In the genomic region with DNA sequence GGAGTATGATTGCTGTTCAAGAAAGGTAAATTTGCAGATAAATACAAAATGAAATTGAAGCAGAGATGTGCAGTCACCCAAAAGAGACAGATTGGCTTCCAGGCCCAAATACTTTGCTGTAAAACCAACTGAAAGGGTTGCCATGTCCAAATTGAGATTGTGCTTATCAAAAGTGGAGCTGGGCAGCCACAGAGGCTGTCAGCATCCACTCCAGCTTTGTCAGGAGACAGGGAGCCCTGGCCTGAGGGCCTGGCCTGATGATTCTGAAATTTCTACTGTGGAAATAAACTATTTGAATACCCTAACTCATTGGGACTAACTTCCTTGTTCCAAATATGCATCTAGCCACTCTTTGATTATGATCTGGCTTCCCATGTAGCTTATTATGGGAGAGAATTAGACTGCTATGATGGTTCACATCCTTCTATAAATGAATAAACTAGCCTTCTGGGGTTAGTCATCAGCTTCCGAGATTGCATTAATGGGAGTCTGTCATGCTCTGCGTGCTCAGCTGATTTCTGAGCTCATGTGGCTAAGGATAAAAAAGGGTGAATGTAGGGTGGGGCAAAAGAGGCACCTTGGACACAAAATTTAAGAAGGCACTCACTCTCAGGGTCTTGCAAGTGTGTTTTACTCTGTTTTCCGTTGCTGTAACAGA, we compare ENCODE assay signal across 26 cellular contexts. TPM values are rescaled to one million over a fixed set of nuclear protein-coding genes. Genes with fewer than 3 reads are reported as not detected.
DNase-seq lines count a peak whose midpoint lies in the region; ATAC-seq, FAIRE-seq and TF ChIP-seq lines count a peak whose summit lies in the region.
"Had no signal": no experiment of that assay in that cellular context is flagged by ENCODE, and none has a peak within 500 bp of the region (broad histone marks: within the 10 kb centered on the region; RNA-seq: fewer than 3 reads in every experiment).

No MANE protein-coding gene starts in this region.

- no peaks in the 10 kb centered on the region for H3K36me3 ChIP-seq in hepatocyte (replicated peaks; ENCODE audit: insufficient read depth, low read depth)
- H3K36me3 ChIP-seq in pancreas: no peaks in the 10 kb centered on the region
- H3K36me3 ChIP-seq: right lobe of liver, upper lobe of left lung had no signal

- no peak overlapping the region for H2AFZ ChIP-seq in hepatocyte

- in situ Hi-C loops in ACHN (cut with HindIII; ENCODE audit: low pct_ligation_motif_present, low pct_unique_long_range_greater_than_20kb, low sequenced_read_pairs): no loop called here

- WGBS in hepatocyte (ENCODE audit: low lambda C conversion rate, missing lambda C conversion rate): 79% methylated on average over 3 of the region's 3 CpGs
- WGBS in pancreas, 2 donors: 61 to 69% methylated on average over 3 of the region's 3 CpGs

- H3K4me3 ChIP-seq in hepatocyte: no peak overlapping the region
- no peak overlapping the region for H3K4me3 ChIP-seq in pancreas
- H3K4me3 ChIP-seq: right lobe of liver, SK-N-MC, upper lobe of left lung had no signal

- no peaks in the 10 kb centered on the region for H3K79me2 ChIP-seq in hepatocyte

- H3K27ac ChIP-seq in hepatocyte (peak overlapping the region; percentile 67), pancreas (no peak overlapping the region)
- H3K27ac ChIP-seq: right lobe of liver, SK-N-MC, upper lobe of left lung had no signal

- no peak for FAIRE-seq in pancreas (lab: Jason Lieb, UNC)

- intact Hi-C loops in pancreas (cut with DNase I): no loop called here

- ATAC-seq in pancreas: no peak
- ATAC-seq: activated CD4-positive, alpha-beta T cell treated with anti-CD3 and anti-CD28 coated beads for 36 hours; activated CD8-positive, alpha-beta memory T cell treated with anti-CD3 and anti-CD28 coated beads, Interleukin-2, amount 10 ng/mL, durations not matched to agents 7 days and 5 days; activated T-helper 17 cell treated with anti-CD3 and anti-CD28 coated beads, Interleukin-2, amount 50 U/mL, for 72 hours; CD8-positive, alpha-beta T cell; left lobe of liver; right lobe of liver had no signal

- H3K27me3 ChIP-seq in hepatocyte (no peaks in the 10 kb centered on the region), pancreas (no peaks in the 10 kb centered on the region)
- H3K27me3 ChIP-seq: right lobe of liver, upper lobe of left lung had no signal

- no peak overlapping the region for H3K4me2 ChIP-seq in hepatocyte

- peak; percentile 68 for DNase-seq in ACHN
- DNase-seq in HCEC 1CT: peak; percentile 13
- peak; percentile 12 for DNase-seq in astrocyte of the hippocampus (ENCODE audit: low read depth, low spot score)
- no peak for DNase-seq in hepatocyte (ENCODE audit: low spot score)
- no peak for DNase-seq in activated CD4-positive, alpha-beta T cell treated with anti-CD3 and anti-CD28 coated beads, Interleukin-2, amount 50 U/mL, for 48 hours
- DNase-seq in pancreas: no peak
- DNase-seq in NCI-H82 (lab: John Stamatoyannopoulos, UW): no peak
- DNase-seq in pons (ENCODE audit: low spot score): no peak
- DNase-seq: activated CD4-positive, alpha-beta T cell treated with anti-CD3 and anti-CD28 coated beads for 36 hours; activated CD8-positive, alpha-beta memory T cell treated with anti-CD3 and anti-CD28 coated beads, Interleukin-2, amount 10 ng/mL, durations not matched to agents 7 days and 5 days; CD8-positive, alpha-beta T cell; DND-41; effector memory CD4-positive, alpha-beta T cell; foreskin fibroblast; Karpas-422; NCI-H1092 treated with DMSO at 0.1 percent for 48 hours; nucleus accumbens; right lobe of liver; stimulated activated naive CD4-positive, alpha-beta T cell treated with Interleukin-2 at 50 U/mL for 16 hours; T1000; upper lobe of left lung had no signal

- H3K9me2 ChIP-seq in hepatocyte (replicated peaks; ENCODE audit: insufficient read depth): no peaks in the 10 kb centered on the region

- H3K4me1 ChIP-seq in hepatocyte (ENCODE audit: insufficient read depth) (no peaks in the 10 kb centered on the region), pancreas (no peaks in the 10 kb centered on the region)
- H3K4me1 ChIP-seq: right lobe of liver, upper lobe of left lung had no signal

- no peak for TF ChIP-seq CTCF in hepatocyte (IDR thresholded peaks at IDR 0.05; ENCODE audit: poor library complexity)
- TF ChIP-seq CTCF in pancreas (IDR thresholded peaks at IDR 0.05): no peak

- no peaks in the 10 kb centered on the region for H4K20me1 ChIP-seq in hepatocyte (ENCODE audit: insufficient read depth, poor library complexity, severe bottlenecking)

- H3K9me3 ChIP-seq in hepatocyte (ENCODE audit: low read depth) (no peaks in the 10 kb centered on the region), pancreas (no peaks in the 10 kb centered on the region)
- H3K9me3 ChIP-seq: right lobe of liver, upper lobe of left lung had no signal

RNA-seq across cellular contexts. Expression of a gene that starts 48.2 kb away (rescaled TPM):
- total RNA-seq in hepatocyte (9.7 and 11.1 TPM in 2 replicates), pancreas (10 to 100 TPM in 2 of 6 donors, 1 to 10 TPM in 4; 6.0 to 21.1 (median 8.3) TPM)
- polyA plus RNA-seq in hepatocyte (21.2 and 39.6 TPM in 2 replicates), pancreas (1 to 10 TPM; 3.9 TPM)
- total RNA-seq: activated CD4-positive, alpha-beta T cell treated with anti-CD3 and anti-CD28 coated beads for 36 hours; activated CD8-positive, alpha-beta memory T cell treated with anti-CD3 and anti-CD28 coated beads, Interleukin-2, amount 10 ng/mL, durations not matched to agents 7 days and 5 days; activated T-helper 17 cell treated with anti-CD3 and anti-CD28 coated beads, Interleukin-2, amount 50 U/mL, for 72 hours; CD8-positive, alpha-beta T cell; HT-29 had no signal
- polyA plus RNA-seq: AG04450 had no signal

Comparison
In these comparisons a context has a peak if more than half of its experiments do, and no peak if none do; other contexts are left out.
1. DNase-seq: peak in ACHN (single experiment), HCEC 1CT (single experiment) and astrocyte of the hippocampus (single experiment); none in hepatocyte (single experiment), activated CD4-positive, alpha-beta T cell treated with anti-CD3 and anti-CD28 coated beads, Interleukin-2, amount 50 U/mL, for 48 hours (0 of 2), pancreas (0 of 6), NCI-H82 (single experiment) and pons (single experiment).